In genomic region chr20:10171864-10172751, GRCh38 we compare ENCODE assay signal across 9 cellular contexts. TPM values are rescaled to one million over a fixed set of nuclear protein-coding genes. Genes with fewer than 3 reads are reported as not detected.
DNase-seq lines count a peak whose midpoint lies in the region; ATAC-seq and TF ChIP-seq lines count a peak whose summit lies in the region.
"Had no signal": no experiment of that assay in that cellular context is flagged by ENCODE, and none has a peak within 500 bp of the region (broad histone marks: within the 10 kb centered on the region; RNA-seq: fewer than 3 reads in every experiment).

No MANE protein-coding gene starts in this region.

- H3K4me3 Mint-ChIP-seq in T-helper 17 cell, result peak overlapping the region; percentile 73
- H3K4me3 Mint-ChIP-seq in dendritic cell treated with granulocyte-macrophage colony-stimulating factor and Interleukin-4, amounts not matched to agents 40 ng/mL and 50 ng/mL, for 4 days, result peak overlapping the region; percentile 92

- H3K9me3 ChIP-seq in T-helper 17 cell (ENCODE audit: control insufficient read depth, low read length, poor library complexity, severe bottlenecking), result no peaks in the 10 kb centered on the region
- H3K9me3 ChIP-seq in lower lobe of right lung, result no peaks in the 10 kb centered on the region

- peaks cover 9% of the 10 kb centered on the region for H3K9me3 Mint-ChIP-seq in dendritic cell treated with granulocyte-macrophage colony-stimulating factor and Interleukin-4, amounts not matched to agents 40 ng/mL and 50 ng/mL, for 4 days

- ATAC-seq in T-helper 17 cell (peak; percentile 56), lower lobe of right lung (peak; percentile 81), GM21515 (IDR thresholded peaks at IDR 0.05; ENCODE audit: unreplicated experiment) (no peak)

- no peak overlapping the region for H3K27ac ChIP-seq in lower lobe of right lung

- H3K27ac Mint-ChIP-seq in T-helper 17 cell, result no peak overlapping the region
- peak overlapping the region; percentile 58 for H3K27ac Mint-ChIP-seq in dendritic cell treated with granulocyte-macrophage colony-stimulating factor and Interleukin-4, amounts not matched to agents 40 ng/mL and 50 ng/mL, for 4 days

- H3K36me3 Mint-ChIP-seq in T-helper 17 cell (ENCODE audit: low read depth), result peaks cover 5% of the 10 kb centered on the region
- H3K36me3 Mint-ChIP-seq in dendritic cell treated with granulocyte-macrophage colony-stimulating factor and Interleukin-4, amounts not matched to agents 40 ng/mL and 50 ng/mL, for 4 days (ENCODE audit: low read depth), result no peaks in the 10 kb centered on the region

- peaks cover 16% of the 10 kb centered on the region for H3K27me3 ChIP-seq in lower lobe of right lung (ENCODE audit: low read depth)

- H3K27me3 Mint-ChIP-seq in T-helper 17 cell, result peaks cover 47% of the 10 kb centered on the region
- peaks cover 28% of the 10 kb centered on the region for H3K27me3 Mint-ChIP-seq in dendritic cell treated with granulocyte-macrophage colony-stimulating factor and Interleukin-4, amounts not matched to agents 40 ng/mL and 50 ng/mL, for 4 days

- peaks cover 9% of the 10 kb centered on the region for H3K4me1 Mint-ChIP-seq in T-helper 17 cell
- peaks cover 14% of the 10 kb centered on the region for H3K4me1 Mint-ChIP-seq in dendritic cell treated with granulocyte-macrophage colony-stimulating factor and Interleukin-4, amounts not matched to agents 40 ng/mL and 50 ng/mL, for 4 days (ENCODE audit: low read depth)

- intact Hi-C loops in dendritic cell treated with granulocyte-macrophage colony-stimulating factor and Interleukin-4, amounts not matched to agents 40 ng/mL and 50 ng/mL, for 4 days (cut with micrococcal nuclease), result no loop called here
- intact Hi-C loops in lower lobe of right lung (cut with DNase I), result no loop called here

- no peaks in the 10 kb centered on the region for H3K36me3 ChIP-seq in lower lobe of right lung

- DNase-seq in C1 segment of cervical spinal cord (lab: John Stamatoyannopoulos, UW) (peak in 8 of 14 donors; percentile 7 to 92 (median 49)), LHCN-M2 (ENCODE audit: low read depth) (peak; percentile 17), T-helper 17 cell (no peak), lower lobe of right lung (peak; percentile 55), kidney glomerular epithelial cell (lab: John Stamatoyannopoulos, UW) (no peak)
- peak in 2 of 3 donors; percentile 7 to 16 for DNase-seq in stimulated activated CD4-positive, alpha-beta T cell treated with anti-CD3 and anti-CD28 coated beads, TNF-alpha, amount 100 ng/mL, for 48 hours (ENCODE audit: low read depth in 3 of 3)

- no peaks in the 10 kb centered on the region for H3K4me1 ChIP-seq in lower lobe of right lung

- H3K4me3 ChIP-seq in lower lobe of right lung, result peak overlapping the region; percentile 51

- TF ChIP-seq CTCF in lower lobe of right lung (IDR thresholded peaks at IDR 0.05), result no peak

RNA-seq across cellular contexts. Expression of gene SNAP25, which starts 46.5 kb away (rescaled TPM):
- total RNA-seq in LHCN-M2 (2014; rRNA removed) (0.58 and 1.1 TPM in 2 replicates), T-helper 17 cell (not detected), lower lobe of right lung (0.65 TPM)
- 0.06 TPM for polyA plus RNA-seq in LHCN-M2 (2012)
- total RNA-seq: mononuclear cell had no signal

Comparison
In these comparisons a context has a peak if more than half of its experiments do, and no peak if none do; other contexts are left out.
1. DNase-seq: peak in C1 segment of cervical spinal cord (8 of 14), LHCN-M2 (single experiment), lower lobe of right lung (single experiment) and stimulated activated CD4-positive, alpha-beta T cell treated with anti-CD3 and anti-CD28 coated beads, TNF-alpha, amount 100 ng/mL, for 48 hours (2 of 3); none in T-helper 17 cell (0 of 3) and kidney glomerular epithelial cell (single experiment).